ENCODE assay signal across 7 cellular contexts in the genomic region with DNA sequence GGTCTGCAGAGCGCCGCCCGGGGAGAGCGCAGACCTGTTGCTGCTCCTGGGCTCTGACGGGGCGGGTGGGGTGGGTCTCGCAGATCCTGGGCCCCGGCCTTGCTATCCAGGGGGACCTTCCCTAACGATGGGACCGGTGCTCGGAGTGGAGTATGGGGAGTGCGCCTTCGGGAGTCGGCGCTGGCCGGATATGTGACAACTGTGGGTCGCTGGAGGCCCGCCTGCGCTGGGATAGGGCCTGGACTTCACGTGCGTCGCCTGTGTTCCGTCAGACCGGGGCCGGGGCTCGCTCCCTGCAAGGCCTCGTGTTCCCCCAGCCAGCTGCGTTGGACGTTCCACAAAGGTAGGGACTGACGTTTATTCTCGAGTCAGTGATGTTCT. TPM values are rescaled to one million over a fixed set of nuclear protein-coding genes. Genes with fewer than 3 reads are reported as not detected.
DNase-seq lines count a peak whose midpoint lies in the region; ATAC-seq and TF ChIP-seq lines count a peak whose summit lies in the region.

No MANE protein-coding gene starts in this region.

- H2AFZ ChIP-seq in KMS-11 (ENCODE audit: low read depth) = no peak overlapping the region

- H3K4me3 ChIP-seq in KMS-11 (IDR thresholded peaks at IDR 0.05; ENCODE audit: insufficient read depth, low read depth, low read length) (no peak overlapping the region), prostate gland (peak overlapping the region; percentile 51 to 53)

- WGBS in prostate gland = 0% methylated on average over 14 of the region's 31 CpGs

- H3K27me3 ChIP-seq in KMS-11 (ENCODE audit: insufficient read depth, low read depth) (no peaks in the 10 kb centered on the region), prostate gland (replicated peaks; ENCODE audit: insufficient read depth) (no peaks in the 10 kb centered on the region)

- TF ChIP-seq POLR2A in prostate gland (IDR thresholded peaks at IDR 0.05) = no peak

- TF ChIP-seq CTCF in GM10266 (IDR thresholded peaks at IDR 0.05; ENCODE audit: control insufficient read depth, insufficient read depth, low read depth, missing control alignments) (no peak), KMS-11 (conservative IDR thresholded peaks at IDR 0.05; ENCODE audit: low read depth, low read length) (no peak), prostate gland (IDR thresholded peaks at IDR 0.05) (no peak)

- H3K79me2 ChIP-seq in KMS-11 (ENCODE audit: insufficient read depth, low read depth) = peaks cover 58% of the 10 kb centered on the region

- no peaks in the 10 kb centered on the region for H3K9me3 ChIP-seq in prostate gland

- H4K20me1 ChIP-seq in KMS-11 (ENCODE audit: insufficient read depth) = no peaks in the 10 kb centered on the region

- H3K4me1 ChIP-seq in KMS-11 (ENCODE audit: low read depth, poor library complexity, severe bottlenecking) (peaks cover 29% of the 10 kb centered on the region), prostate gland (replicated peaks) (no peaks in the 10 kb centered on the region)

- intact Hi-C loops in left cardiac atrium (cut with DNase I) (loop anchor here in 1 of 2 donors (10.0 kb wide), 1 partner anchor 209 kb away; no protein-coding TSS in a partner anchor), prostate gland (cut with DNase I) (loop anchor here (10.0 kb wide), 2 partner anchors 209 to 361 kb away; no protein-coding TSS in a partner anchor)

- H3K27ac ChIP-seq in KMS-11 (peak overlapping the region; percentile 62; the same call in 1 of the 2 replicates), prostate gland (peak overlapping the region; percentile 81 to 82)

- ATAC-seq in left cardiac atrium (peak; percentile 39 to 43), HG03565 (IDR thresholded peaks at IDR 0.05; ENCODE audit: unreplicated experiment) (no peak), HG02852 (IDR thresholded peaks at IDR 0.05; ENCODE audit: unreplicated experiment) (no peak)

- peak; percentile 7 for DNase-seq in GM10266 (ENCODE audit: extremely low spot score)
- DNase-seq in activated naive CD4-positive, alpha-beta T cell treated with Interleukin-2 at 50 U/mL for 16 hours = peak; percentile 13
- peak; percentile 51 for DNase-seq in left cardiac atrium
- peak; percentile 29 for DNase-seq in prostate gland (ENCODE audit: low spot score)

- peak overlapping the region; percentile 78; the same call in 1 of the 2 replicates for H3K9ac ChIP-seq in KMS-11

- H3K36me3 ChIP-seq in KMS-11 (ENCODE audit: insufficient read depth) (no peaks in the 10 kb centered on the region), prostate gland (no peaks in the 10 kb centered on the region)

- peak overlapping the region; percentile 89 for H3K4me2 ChIP-seq in KMS-11

RNA-seq across cellular contexts. Expression of a gene that starts 1.2 kb away (rescaled TPM):
- total RNA-seq in left cardiac atrium (10 to 100 TPM in 1 of 2 donors, 1 to 10 TPM in 1; 9.4 to 16.7 TPM), prostate gland (10 to 100 TPM; 23.2 to 76.9 TPM)

Comparison
In these comparisons a context has a peak if more than half of its experiments do, and no peak if none do; other contexts are left out.
1. ATAC-seq: peak in left cardiac atrium (2 of 2); none in HG03565 (single experiment) and HG02852 (single experiment).
2. Peak in every context shown above with its lines, with median percentiles within 50 percentile points of each other: DNase-seq.